In genomic region chr7:20816389-20816959, GRCh38 we compare ENCODE assay signal across 1 cellular context.
A peak's percentile ranks its signal among the peaks of the same experiment; 100 is the strongest.
TF ChIP-seq lines count a peak whose summit lies in the region.

No MANE protein-coding gene starts in this region.

TF ChIP-seq in Ishikawa, 13 proteins besides CTCF, POLR2A, EP300 and RAD21 (continued from another document):
- TF ChIP-seq, protein P1, sequence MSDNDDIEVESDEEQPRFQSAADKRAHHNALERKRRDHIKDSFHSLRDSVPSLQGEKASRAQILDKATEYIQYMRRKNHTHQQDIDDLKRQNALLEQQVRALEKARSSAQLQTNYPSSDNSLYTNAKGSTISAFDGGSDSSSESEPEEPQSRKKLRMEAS (IDR thresholded peaks at IDR 0.05): no peak
- TF ChIP-seq CEBPB (IDR thresholded peaks at IDR 0.05) (peak; percentile 62), FOXM1 (IDR thresholded peaks at IDR 0.05; ENCODE audit: borderline replicate concordance, low read depth) (no peak), TEAD4 (IDR thresholded peaks at IDR 0.05) (no peak)
